25 cellular contexts compared by ENCODE assay signal in genomic region chr1:57872913-57873312, GRCh38.
"Had no signal": no experiment of that assay in that cellular context is flagged by ENCODE, and none has a peak within 500 bp of the region (broad histone marks: within the 10 kb centered on the region; RNA-seq: fewer than 3 reads in every experiment).

No MANE protein-coding gene starts in this region.

- H3K4me2 ChIP-seq: hepatocyte had no signal

- H3K4me1 ChIP-seq: colonic mucosa, esophagus muscularis mucosa, esophagus squamous epithelium, gastrocnemius medialis, gastroesophageal sphincter, heart left ventricle, heart right ventricle had no signal

- H3K27me3 ChIP-seq: colonic mucosa, dorsolateral prefrontal cortex, esophagus muscularis mucosa, esophagus squamous epithelium, foreskin keratinocyte, gastrocnemius medialis, gastroesophageal sphincter, heart left ventricle, heart right ventricle, hepatocyte had no signal

- ATAC-seq: effector memory CD8-positive, alpha-beta T cell; esophagus mucosa; foreskin keratinocyte; gastrocnemius medialis; gastroesophageal sphincter; heart left ventricle; heart right ventricle had no signal

- H2AFZ ChIP-seq: hepatocyte had no signal

- H3K27ac ChIP-seq: colonic mucosa, coronary artery, dorsolateral prefrontal cortex, epithelial cell of prostate, esophagus muscularis mucosa, esophagus squamous epithelium, foreskin keratinocyte, gastrocnemius medialis, gastroesophageal sphincter, heart left ventricle, heart right ventricle, hepatocyte had no signal

- H3K9me3 ChIP-seq: colonic mucosa, esophagus muscularis mucosa, esophagus squamous epithelium, gastrocnemius medialis, gastroesophageal sphincter, heart left ventricle, heart right ventricle had no signal

- H3K36me3 ChIP-seq: colonic mucosa, esophagus muscularis mucosa, esophagus squamous epithelium, gastrocnemius medialis, gastroesophageal sphincter, heart left ventricle, heart right ventricle had no signal

- DNase-seq: colonic mucosa; cortex of kidney; dermis blood vessel endothelial cell; dorsolateral prefrontal cortex; effector CD4-positive, alpha-beta T cell; effector CD8-positive, alpha-beta T cell; effector memory CD4-positive, alpha-beta T cell; effector memory CD8-positive, alpha-beta T cell; endodermal cell; erythroblast; esophagus squamous epithelium; foreskin fibroblast; foreskin keratinocyte; foreskin melanocyte; gastrocnemius medialis; glutamatergic neuron; head of caudate nucleus; heart left ventricle; heart right ventricle had no signal

- H3K79me2 ChIP-seq: hepatocyte had no signal

- H3K4me3 ChIP-seq: colonic mucosa, coronary artery, dorsolateral prefrontal cortex, esophagus muscularis mucosa, esophagus squamous epithelium, gastrocnemius medialis, gastroesophageal sphincter, heart left ventricle, heart right ventricle, hepatocyte had no signal
